15 cellular contexts compared by ENCODE assay signal in the genomic region with DNA sequence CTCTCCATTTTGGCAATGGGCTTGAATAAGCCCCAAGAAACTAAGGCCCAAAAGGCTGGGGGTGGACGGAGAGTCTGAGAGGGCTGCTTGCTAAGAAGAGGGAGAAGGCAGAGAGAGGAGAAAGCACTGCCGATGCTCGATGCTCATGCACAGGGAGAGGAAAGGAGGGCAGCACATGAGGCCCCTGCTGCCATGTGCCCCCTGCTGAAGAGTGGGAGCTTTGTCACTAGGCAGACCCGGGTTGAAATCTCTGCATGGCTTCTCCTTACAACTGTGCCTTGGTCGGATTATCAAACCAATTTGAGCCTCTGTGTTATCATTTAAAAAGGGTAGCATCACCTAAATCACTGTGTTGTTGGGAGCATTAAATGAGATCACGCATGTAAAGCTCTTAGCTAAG.
DNase-seq lines count a peak whose midpoint lies in the region; ATAC-seq and TF ChIP-seq lines count a peak whose summit lies in the region.
"Had no signal": no experiment of that assay in that cellular context is flagged by ENCODE, and none has a peak within 500 bp of the region (broad histone marks: within the 10 kb centered on the region; RNA-seq: fewer than 3 reads in every experiment).

No MANE protein-coding gene starts in this region.

- TF ChIP-seq POLR2A in erythroblast (IDR thresholded peaks at IDR 0.05; ENCODE audit: low read length), result no peak

- H3K27ac ChIP-seq in foreskin keratinocyte, result no peak overlapping the region
- H3K27ac ChIP-seq: BLaER1, HL-60 had no signal

- no peak overlapping the region for H3K27ac Mint-ChIP-seq in WTC11
- peak overlapping the region; percentile 41 for H3K27ac Mint-ChIP-seq in nephron progenitor cell
- H3K27ac Mint-ChIP-seq: CD8-positive, alpha-beta memory T cell had no signal

- H3K4me3 Mint-ChIP-seq in WTC11, result no peak overlapping the region
- H3K4me3 Mint-ChIP-seq in nephron progenitor cell, result no peak overlapping the region
- H3K4me3 Mint-ChIP-seq: CD8-positive, alpha-beta memory T cell had no signal

- TF ChIP-seq CTCF in WTC11 (IDR thresholded peaks at IDR 0.05), result no peak
- no peak for TF ChIP-seq CTCF in nephron progenitor cell (IDR thresholded peaks at IDR 0.05)
- TF ChIP-seq CTCF in foreskin keratinocyte (conservative IDR thresholded peaks at IDR 0.05), result no peak

- POLR2A ChIA-PET in WTC11 (lab: Charles Lee), result no interaction called here

- H3K9me3 Mint-ChIP-seq in WTC11 (peaks cover 10% of the 10 kb centered on the region), nephron progenitor cell (peaks cover 14% of the 10 kb centered on the region)

- peak; percentile 43; the same call in 1 of the 2 replicates for ATAC-seq in WTC11
- no peak for ATAC-seq in HG02610 (IDR thresholded peaks at IDR 0.05; ENCODE audit: unreplicated experiment)
- no peak for ATAC-seq in foreskin keratinocyte
- ATAC-seq in HG02870 (IDR thresholded peaks at IDR 0.05; ENCODE audit: unreplicated experiment), result no peak

- no peaks in the 10 kb centered on the region for H3K4me1 ChIP-seq in foreskin keratinocyte
- H3K4me1 ChIP-seq: BLaER1, Caco-2 had no signal

- no peaks in the 10 kb centered on the region for H3K27me3 ChIP-seq in foreskin keratinocyte
- H3K27me3 ChIP-seq: BLaER1 had no signal

- DNase-seq in D341Med (ENCODE audit: low spot score) (peak; percentile 80), NCI-H524 (lab: John Stamatoyannopoulos, UW) (peak; percentile 33 to 82), WTC11 (ENCODE audit: low spot score) (no peak), nephron progenitor cell (no peak), erythroblast (lab: John Stamatoyannopoulos, UW) (no peak), foreskin keratinocyte (no peak)
- DNase-seq: 8988T; AML-193; Caco-2; CD8-positive, alpha-beta memory T cell; H7 had no signal

- H3K27me3 Mint-ChIP-seq in WTC11 (ENCODE audit: low read depth) (no peaks in the 10 kb centered on the region), nephron progenitor cell (ENCODE audit: low read depth, poor library complexity) (peaks cover 12% of the 10 kb centered on the region)

- H3K36me3 Mint-ChIP-seq in WTC11, result peaks cover 9% of the 10 kb centered on the region; the same call in 1 of the 2 replicates
- peaks cover 5% of the 10 kb centered on the region for H3K36me3 Mint-ChIP-seq in nephron progenitor cell (ENCODE audit: low read depth)
- H3K36me3 Mint-ChIP-seq: CD8-positive, alpha-beta memory T cell had no signal

- CTCF ChIA-PET in WTC11 (lab: Charles Lee), result interaction anchor here (0.7 kb wide), 1 partner anchor 116 kb away, joined by 3 read pairs; no protein-coding TSS in a partner anchor

- H3K4me1 Mint-ChIP-seq in WTC11 (no peaks in the 10 kb centered on the region), nephron progenitor cell (no peaks in the 10 kb centered on the region)
- H3K4me1 Mint-ChIP-seq: CD8-positive, alpha-beta memory T cell had no signal

TF ChIP-seq in WTC11, 78 proteins besides CTCF, POLR2A, EP300 and RAD21:
- TF ChIP-seq STAT6 (CRISPR knock-in tag; conservative IDR thresholded peaks at IDR 0.05; ENCODE audit: low read depth) (no peak), E2F4 (CRISPR knock-in tag; IDR thresholded peaks at IDR 0.05; ENCODE audit: borderline replicate concordance, low read depth) (no peak), SMAD4 (CRISPR knock-in tag; IDR thresholded peaks at IDR 0.05) (no peak), TCF7 (CRISPR knock-in tag; IDR thresholded peaks at IDR 0.05; ENCODE audit: low read depth) (no peak), ATF6 (CRISPR knock-in tag; IDR thresholded peaks at IDR 0.05) (no peak), GRHL2 (CRISPR knock-in tag; IDR thresholded peaks at IDR 0.05; ENCODE audit: insufficient replicate concordance, severe bottlenecking) (no peak), RORB (CRISPR knock-in tag; IDR thresholded peaks at IDR 0.05) (no peak), TEAD1 (CRISPR knock-in tag; IDR thresholded peaks at IDR 0.05) (no peak), CREB1 (CRISPR knock-in tag; IDR thresholded peaks at IDR 0.05) (no peak), NR3C1 (CRISPR knock-in tag; conservative IDR thresholded peaks at IDR 0.05; ENCODE audit: low read depth) (no peak), GABPB1 (CRISPR knock-in tag; IDR thresholded peaks at IDR 0.05) (no peak), ATF1 (CRISPR knock-in tag; IDR thresholded peaks at IDR 0.05) (no peak), TEAD4 (CRISPR knock-in tag; IDR thresholded peaks at IDR 0.05) (no peak), MYBL2 (CRISPR knock-in tag; IDR thresholded peaks at IDR 0.05) (no peak), CBFB (CRISPR knock-in tag; IDR thresholded peaks at IDR 0.05; ENCODE audit: low read depth) (no peak), ZNF423 (CRISPR knock-in tag; IDR thresholded peaks at IDR 0.05) (no peak)
- TF ChIP-seq, protein P1, sequence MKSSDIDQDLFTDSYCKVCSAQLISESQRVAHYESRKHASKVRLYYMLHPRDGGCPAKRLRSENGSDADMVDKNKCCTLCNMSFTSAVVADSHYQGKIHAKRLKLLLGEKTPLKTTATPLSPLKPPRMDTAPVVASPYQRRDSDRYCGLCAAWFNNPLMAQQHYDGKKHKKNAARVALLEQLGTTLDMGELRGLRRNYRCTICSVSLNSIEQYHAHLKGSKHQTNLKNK (CRISPR knock-in tag; IDR thresholded peaks at IDR 0.05), result no peak
- TF ChIP-seq, protein P2, sequence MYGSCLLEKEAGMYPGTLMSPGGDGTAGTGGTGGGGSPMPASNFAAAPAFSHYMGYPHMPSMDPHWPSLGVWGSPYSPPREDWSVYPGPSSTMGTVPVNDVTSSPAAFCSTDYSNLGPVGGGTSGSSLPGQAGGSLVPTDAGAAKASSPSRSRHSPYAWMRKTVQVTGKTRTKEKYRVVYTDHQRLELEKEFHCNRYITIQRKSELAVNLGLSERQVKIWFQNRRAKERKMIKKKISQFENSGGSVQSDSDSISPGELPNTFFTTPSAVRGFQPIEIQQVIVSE (CRISPR knock-in tag; IDR thresholded peaks at IDR 0.05; ENCODE audit: borderline replicate concordance), result no peak
- TF ChIP-seq, protein P3, sequence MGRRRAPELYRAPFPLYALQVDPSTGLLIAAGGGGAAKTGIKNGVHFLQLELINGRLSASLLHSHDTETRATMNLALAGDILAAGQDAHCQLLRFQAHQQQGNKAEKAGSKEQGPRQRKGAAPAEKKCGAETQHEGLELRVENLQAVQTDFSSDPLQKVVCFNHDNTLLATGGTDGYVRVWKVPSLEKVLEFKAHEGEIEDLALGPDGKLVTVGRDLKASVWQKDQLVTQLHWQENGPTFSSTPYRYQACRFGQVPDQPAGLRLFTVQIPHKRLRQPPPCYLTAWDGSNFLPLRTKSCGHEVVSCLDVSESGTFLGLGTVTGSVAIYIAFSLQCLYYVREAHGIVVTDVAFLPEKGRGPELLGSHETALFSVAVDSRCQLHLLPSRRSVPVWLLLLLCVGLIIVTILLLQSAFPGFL (CRISPR knock-in tag; IDR thresholded peaks at IDR 0.05; ENCODE audit: borderline replicate concordance), result no peak

Comparison
In these comparisons a context has a peak if more than half of its experiments do, and no peak if none do; other contexts are left out.
1. DNase-seq: peak in D341Med (single experiment) and NCI-H524 (2 of 2); none in WTC11 (single experiment), nephron progenitor cell (single experiment), erythroblast (0 of 2) and foreskin keratinocyte (0 of 2).